Comparison of ENCODE assay signal across 10 cellular contexts in the genomic region with DNA sequence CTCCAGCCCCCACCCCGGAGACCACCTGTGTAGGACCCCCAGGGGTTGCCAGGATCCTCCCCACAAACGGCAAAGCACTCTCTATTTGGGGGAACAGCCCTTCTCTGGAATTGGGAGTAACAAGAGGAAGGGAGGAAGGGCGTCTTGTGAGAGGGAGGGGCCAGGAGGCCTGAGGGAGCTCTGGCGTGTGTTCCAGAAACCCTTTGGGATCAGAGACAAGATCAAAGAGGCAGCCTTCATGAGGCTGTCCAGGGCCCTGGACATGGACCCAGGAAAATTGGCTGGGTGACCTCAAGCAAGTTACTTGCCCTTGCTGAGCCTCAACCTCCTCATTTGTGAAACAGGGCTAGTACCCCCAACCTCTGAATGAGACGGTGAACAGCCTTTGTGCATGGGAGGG. TPM values are rescaled to one million over a fixed set of nuclear protein-coding genes. Genes with fewer than 3 reads are reported as not detected.
A peak's percentile ranks its signal among the peaks of the same experiment; 100 is the strongest.
DNase-seq lines count a peak whose midpoint lies in the region; ATAC-seq and TF ChIP-seq lines count a peak whose summit lies in the region.
"Had no signal": no experiment of that assay in that cellular context is flagged by ENCODE, and none has a peak within 500 bp of the region (broad histone marks: within the 10 kb centered on the region; RNA-seq: fewer than 3 reads in every experiment).

No MANE protein-coding gene starts in this region.

- H3K9me3 ChIP-seq in CD4-positive, CD25-positive, alpha-beta regulatory T cell (ENCODE audit: control insufficient read depth in 2 of 2, low read length in 2 of 2): no peaks in the 10 kb centered on the region
- H3K9me3 ChIP-seq in OCI-LY1 (ENCODE audit: low read length): no peaks in the 10 kb centered on the region
- peaks cover 2% of the 10 kb centered on the region for H3K9me3 ChIP-seq in osteoblast (ENCODE audit: low read depth, low read length)
- H3K9me3 ChIP-seq: psoas muscle had no signal

- DNase-seq in CD4-positive, CD25-positive, alpha-beta regulatory T cell: no peak
- DNase-seq in osteoblast (ENCODE audit: insufficient read length, low spot score, missing footprints): peak; percentile 36
- DNase-seq in NCI-H2171 treated with DMSO at 0.1 percent for 48 hours (lab: John Stamatoyannopoulos, UW): no peak
- no peak for DNase-seq in CD1c-positive myeloid dendritic cell (ENCODE audit: extremely low spot score)
- DNase-seq: islet precursor cell, psoas muscle had no signal

- no peaks in the 10 kb centered on the region for H3K9me2 ChIP-seq in OCI-LY1 (ENCODE audit: low read depth, low read length)

- no peaks in the 10 kb centered on the region for H3K27me3 ChIP-seq in CD4-positive, CD25-positive, alpha-beta regulatory T cell (ENCODE audit: control insufficient read depth, insufficient read depth, low read length)
- H3K27me3 ChIP-seq in OCI-LY1 (ENCODE audit: insufficient read depth, low read length) (no peaks in the 10 kb centered on the region), osteoblast (ENCODE audit: insufficient read depth, low read length) (no peaks in the 10 kb centered on the region)

- H3K9ac ChIP-seq in OCI-LY1 (ENCODE audit: low read length): no peak overlapping the region

- H3K27me3 Mint-ChIP-seq in CD4-positive, CD25-positive, alpha-beta regulatory T cell: no peaks in the 10 kb centered on the region

- peaks cover 0 to 2% (median 0%) of the 10 kb centered on the region in 7 donors for H3K9me3 Mint-ChIP-seq in CD4-positive, CD25-positive, alpha-beta regulatory T cell

- no peak for ATAC-seq in CD4-positive, CD25-positive, alpha-beta regulatory T cell (ENCODE audit: low read depth in 2 of 2)
- ATAC-seq in HG02973 (IDR thresholded peaks at IDR 0.05; ENCODE audit: unreplicated experiment): no peak
- ATAC-seq in HG02798 (IDR thresholded peaks at IDR 0.05; ENCODE audit: poor library complexity, unreplicated experiment): no peak
- ATAC-seq: psoas muscle had no signal

- H3K79me2 ChIP-seq in OCI-LY1 (ENCODE audit: insufficient read depth, low read length): no peaks in the 10 kb centered on the region
- H3K79me2 ChIP-seq in osteoblast (ENCODE audit: insufficient read depth, low read length): peaks cover 15% of the 10 kb centered on the region

- H3K4me3 Mint-ChIP-seq in CD4-positive, CD25-positive, alpha-beta regulatory T cell: no peak overlapping the region

- H4K20me1 ChIP-seq in OCI-LY1 (ENCODE audit: insufficient read depth, low read length) (no peaks in the 10 kb centered on the region), osteoblast (ENCODE audit: insufficient read depth, low read length) (peaks cover 7% of the 10 kb centered on the region)

- peak overlapping the region; percentile 86 to 90 (median 89) for H3K27ac Mint-ChIP-seq in CD4-positive, CD25-positive, alpha-beta regulatory T cell

- peaks cover 26% of the 10 kb centered on the region for H3K4me1 ChIP-seq in CD4-positive, CD25-positive, alpha-beta regulatory T cell (ENCODE audit: control insufficient read depth, insufficient read depth, low read length, poor library complexity, severe bottlenecking)
- H3K4me1 ChIP-seq in OCI-LY1 (ENCODE audit: insufficient read depth, low read length, severe bottlenecking): peaks cover 35% of the 10 kb centered on the region
- H3K4me1 ChIP-seq in osteoblast (ENCODE audit: insufficient read depth, low read length): peaks cover 21% of the 10 kb centered on the region

- peak overlapping the region; percentile 5; the same call in 1 of the 2 replicates for H3K4me2 ChIP-seq in OCI-LY1 (ENCODE audit: low read length)
- no peak overlapping the region for H3K4me2 ChIP-seq in osteoblast (ENCODE audit: insufficient read depth, low read length)

- no peak overlapping the region for H3K27ac ChIP-seq in CD4-positive, CD25-positive, alpha-beta regulatory T cell (ENCODE audit: insufficient read depth, low read length, poor library complexity, severe bottlenecking)
- H3K27ac ChIP-seq in OCI-LY1 (ENCODE audit: low read depth, low read length, poor library complexity, severe bottlenecking) (peak overlapping the region; percentile 24), cingulate gyrus (ENCODE audit: low read depth, low read length) (peak overlapping the region; percentile 12), osteoblast (ENCODE audit: low read depth, low read length) (no peak overlapping the region)
- H3K27ac ChIP-seq: psoas muscle had no signal

- peaks cover 5% of the 10 kb centered on the region for H3K36me3 Mint-ChIP-seq in CD4-positive, CD25-positive, alpha-beta regulatory T cell

- TF ChIP-seq CTCF in OCI-LY1 (IDR thresholded peaks at IDR 0.05; ENCODE audit: low read length) (no peak), osteoblast (IDR thresholded peaks at IDR 0.05; ENCODE audit: extremely low read depth, low read depth, low read length) (no peak)

- no peaks in the 10 kb centered on the region for H3F3A ChIP-seq in OCI-LY1 (ENCODE audit: insufficient read depth, low read length)

- peaks cover 6 to 73% (median 46%) of the 10 kb centered on the region in 4 donors for H3K4me1 Mint-ChIP-seq in CD4-positive, CD25-positive, alpha-beta regulatory T cell

- H3K36me3 ChIP-seq in CD4-positive, CD25-positive, alpha-beta regulatory T cell (ENCODE audit: control insufficient read depth, insufficient read depth, low read length): no peaks in the 10 kb centered on the region
- H3K36me3 ChIP-seq in OCI-LY1 (ENCODE audit: insufficient read depth, low read length) (no peaks in the 10 kb centered on the region), osteoblast (ENCODE audit: insufficient read depth, low read length) (no peaks in the 10 kb centered on the region)

- no peak overlapping the region for H2AFZ ChIP-seq in OCI-LY1 (ENCODE audit: low read length)
- H2AFZ ChIP-seq in osteoblast (ENCODE audit: low read length): no peak overlapping the region

- H3K4me3 ChIP-seq in CD4-positive, CD25-positive, alpha-beta regulatory T cell (ENCODE audit: low read depth, low read length): no peak overlapping the region
- H3K4me3 ChIP-seq in OCI-LY1 (ENCODE audit: low read depth, low read length, poor library complexity, severe bottlenecking): no peak overlapping the region
- H3K4me3 ChIP-seq in osteoblast (ENCODE audit: insufficient read depth, low read length): no peak overlapping the region
- H3K4me3 ChIP-seq: psoas muscle had no signal

RNA-seq across cellular contexts. Expression of a gene that starts 18.1 kb away (rescaled TPM):
- total RNA-seq in CD4-positive, CD25-positive, alpha-beta regulatory T cell: 140 TPM
- polyA plus RNA-seq in CD4-positive, CD25-positive, alpha-beta regulatory T cell: 10 to 100 TPM; 25.7 to 32.3 (median 27.7) TPM
- 32.6 and 34.8 TPM in 2 replicates for total RNA-seq in osteoblast

Comparison
In these comparisons a context has a peak if more than half of its experiments do, and no peak if none do; other contexts are left out.
1. H3K27ac ChIP-seq: peak in OCI-LY1 (single experiment) and cingulate gyrus (single experiment); none in CD4-positive, CD25-positive, alpha-beta regulatory T cell (single experiment) and osteoblast (single experiment).